In the genomic region with DNA sequence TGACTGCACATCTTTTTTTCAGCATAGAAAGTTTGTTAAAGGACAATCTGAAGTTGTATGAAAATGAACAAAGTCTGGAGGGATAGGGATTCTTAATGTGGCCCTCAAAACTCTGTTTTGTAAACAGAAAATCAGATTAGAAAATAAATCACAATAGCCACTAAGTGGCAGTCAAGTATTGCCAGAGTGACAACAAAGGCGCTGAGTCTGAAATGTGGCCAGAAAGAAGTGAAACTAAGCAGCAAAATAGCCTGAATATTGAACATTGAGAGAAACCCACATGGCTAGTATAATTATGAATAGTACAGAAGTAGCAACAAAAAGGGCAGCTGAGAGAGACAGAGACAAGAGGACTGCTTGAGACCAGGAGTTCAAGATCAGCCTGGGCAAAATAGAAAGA, we compare ENCODE assay signal across 15 cellular contexts.
DNase-seq lines count a peak whose midpoint lies in the region; ATAC-seq lines count a peak whose summit lies in the region.
"Had no signal": no experiment of that assay in that cellular context is flagged by ENCODE, and none has a peak within 500 bp of the region (broad histone marks: within the 10 kb centered on the region; RNA-seq: fewer than 3 reads in every experiment).

No MANE protein-coding gene starts in this region.

- H3K27me3 ChIP-seq in mesendoderm (ENCODE audit: insufficient read depth, low read length, poor library complexity): no peaks in the 10 kb centered on the region
- H3K27me3 ChIP-seq: MG63 had no signal

- no peak overlapping the region for H3K4me3 ChIP-seq in mesendoderm (ENCODE audit: low read length)
- H3K4me3 ChIP-seq: MG63 had no signal

- H3K9ac ChIP-seq in mesendoderm (ENCODE audit: low read length): no peak overlapping the region

- no peak overlapping the region for H2BK15ac ChIP-seq in mesendoderm (replicated peaks; ENCODE audit: low read depth)

- ATAC-seq in GM18907 (IDR thresholded peaks at IDR 0.05; ENCODE audit: unreplicated experiment): peak; percentile 77
- ATAC-seq: effector memory CD8-positive, alpha-beta T cell had no signal

- no peaks in the 10 kb centered on the region for H3K36me3 ChIP-seq in mesendoderm (ENCODE audit: control insufficient read depth, insufficient read depth, low read length)
- H3K36me3 ChIP-seq: MG63 had no signal

- H2BK5ac ChIP-seq in mesendoderm (ENCODE audit: low read length): no peak overlapping the region

- H4K8ac ChIP-seq in mesendoderm (ENCODE audit: low read depth, low read length): no peak overlapping the region

- H3K4me2 ChIP-seq in mesendoderm (ENCODE audit: low read length): no peak overlapping the region

- no peak overlapping the region for H2AK5ac ChIP-seq in mesendoderm (ENCODE audit: low read length)

- no peak overlapping the region for H4K5ac ChIP-seq in mesendoderm (ENCODE audit: low read length)

- no peaks in the 10 kb centered on the region for H3K79me2 ChIP-seq in mesendoderm (ENCODE audit: control insufficient read depth, insufficient read depth, low read length)

- H3K23ac ChIP-seq in mesendoderm (ENCODE audit: low read length): no peak overlapping the region

- H3K4me1 ChIP-seq in mesendoderm (ENCODE audit: control insufficient read depth, low read depth, low read length): no peaks in the 10 kb centered on the region

- no peak overlapping the region for H2BK120ac ChIP-seq in mesendoderm (ENCODE audit: low read depth, low read length)

- no peak overlapping the region for H3K56ac ChIP-seq in mesendoderm (ENCODE audit: low read length)

- no peak overlapping the region for H3K4ac ChIP-seq in mesendoderm (ENCODE audit: low read depth, low read length)

- WGBS in mesendoderm (ENCODE audit: extremely low coverage, insufficient coverage, low lambda C conversion rate): no CpG with 5 or more reads among the region's 1 CpG

- H3K79me1 ChIP-seq in mesendoderm (ENCODE audit: low read length): no peaks in the 10 kb centered on the region

- H3K27ac ChIP-seq in mesendoderm (ENCODE audit: low read depth, low read length): no peak overlapping the region

- no peak overlapping the region for H3K18ac ChIP-seq in mesendoderm (ENCODE audit: low read length)

- peak; percentile 2 for DNase-seq in ELR (ENCODE audit: low read depth)
- DNase-seq in HT1080 (ENCODE audit: low read depth): peak; percentile 0
- peak; percentile 15 for DNase-seq in SW480 (ENCODE audit: low spot score)
- no peak for DNase-seq in mesendoderm
- DNase-seq in activated CD4-positive, alpha-beta T cell treated with anti-CD3 and anti-CD28 coated beads for 4 hours: no peak
- DNase-seq in germinal center (ENCODE audit: low spot score): no peak
- DNase-seq in activated T-cell treated with anti-CD3 and anti-CD28 coated beads, Interleukin-2, amount 50 U/mL, for 48 hours: no peak
- DNase-seq: aorta; effector memory CD8-positive, alpha-beta T cell; hippocampal formation; mesenchymal stem cell; MG63; stimulated activated CD4-positive, alpha-beta T cell treated with anti-CD3 and anti-CD28 coated beads, Interleukin-4, amount 100 ng/mL, for 1 hour; T1000 had no signal

Comparison
In these comparisons a context has a peak if more than half of its experiments do, and no peak if none do; other contexts are left out.
1. DNase-seq: peak in ELR (single experiment), HT1080 (single experiment) and SW480 (single experiment); none in mesendoderm (single experiment), activated CD4-positive, alpha-beta T cell treated with anti-CD3 and anti-CD28 coated beads for 4 hours (0 of 2), germinal center (single experiment) and activated T-cell treated with anti-CD3 and anti-CD28 coated beads, Interleukin-2, amount 50 U/mL, for 48 hours (0 of 2).